Comparison of ENCODE assay signal across 20 cellular contexts in genomic region chr4:123353656-123354055, GRCh38.
"Had no signal": no experiment of that assay in that cellular context is flagged by ENCODE, and none has a peak within 500 bp of the region (broad histone marks: within the 10 kb centered on the region; RNA-seq: fewer than 3 reads in every experiment).

No MANE protein-coding gene starts in this region.

- ATAC-seq: sciatic nerve, upper lobe of right lung, WTC11 had no signal

- H3K36me3 ChIP-seq: brain microvascular endothelial cell, upper lobe of right lung had no signal

- H3K9me3 Mint-ChIP-seq: activated naive CD4-positive, alpha-beta T cell treated with anti-CD3 and anti-CD28 coated beads, Interleukin-2, amount 50 U/mL, for 24 hours; endodermal cell; T-helper 1 cell treated with Interleukin-12 subunit alpha and Interleukin-12 subunit beta and Interleukin-4 antibody, amounts not matched to agents 30 μg/mL and 1 μg/mL, for 36 hours; WTC11 had no signal

- H3K27ac ChIP-seq: brain microvascular endothelial cell, foreskin keratinocyte, upper lobe of right lung had no signal

- H3K9me3 ChIP-seq: upper lobe of right lung had no signal

- DNase-seq: activated gamma-delta T cell treated with Interleukin-2 at 50 U/mL for 16 hours; activated T-cell treated with anti-CD3 and anti-CD28 coated beads, Interleukin-2, amount 50 U/mL, for 1 hour; aorta; brain microvascular endothelial cell; central memory CD4-positive, alpha-beta T cell; endodermal cell; foreskin keratinocyte; hippocampal formation; mesenchymal stem cell; nucleus accumbens; posterior cingulate gyrus; stimulated activated CD4-positive, alpha-beta T cell treated with anti-CD3 and anti-CD28 coated beads, Interleukin-2, amount 100 ng/mL, for 48 hours; stimulated activated CD8-positive, alpha-beta memory T cell treated with anti-CD3 and anti-CD28 coated beads, Interleukin-4, amount 100 ng/mL, for 48 hours; stimulated activated naive CD4-positive, alpha-beta T cell treated with Interleukin-2 at 50 U/mL for 16 hours; T1000; upper lobe of right lung had no signal

- H3K36me3 Mint-ChIP-seq: activated naive CD4-positive, alpha-beta T cell treated with anti-CD3 and anti-CD28 coated beads, Interleukin-2, amount 50 U/mL, for 24 hours; WTC11 had no signal

- H3K4me1 Mint-ChIP-seq: activated naive CD4-positive, alpha-beta T cell treated with anti-CD3 and anti-CD28 coated beads, Interleukin-2, amount 50 U/mL, for 24 hours had no signal

- H3K4me3 Mint-ChIP-seq: activated naive CD4-positive, alpha-beta T cell treated with anti-CD3 and anti-CD28 coated beads, Interleukin-2, amount 50 U/mL, for 24 hours; endodermal cell; T-helper 1 cell treated with Interleukin-12 subunit alpha and Interleukin-12 subunit beta and Interleukin-4 antibody, amounts not matched to agents 30 μg/mL and 1 μg/mL, for 36 hours; WTC11 had no signal

- H3K4me3 ChIP-seq: upper lobe of right lung had no signal

- H3K27ac Mint-ChIP-seq: activated naive CD4-positive, alpha-beta T cell treated with anti-CD3 and anti-CD28 coated beads, Interleukin-2, amount 50 U/mL, for 24 hours; endodermal cell; T-helper 1 cell treated with Interleukin-12 subunit alpha and Interleukin-12 subunit beta and Interleukin-4 antibody, amounts not matched to agents 30 μg/mL and 1 μg/mL, for 36 hours; WTC11 had no signal

- H3K27me3 ChIP-seq: brain microvascular endothelial cell, foreskin keratinocyte, upper lobe of right lung had no signal

- H3K4me1 ChIP-seq: upper lobe of right lung had no signal
